In genomic region chr19:12331211-12331941, GRCh38 we compare ENCODE assay signal across 9 cellular contexts. TPM values are rescaled to one million over a fixed set of nuclear protein-coding genes. Genes with fewer than 3 reads are reported as not detected.
DNase-seq lines count a peak whose midpoint lies in the region; ATAC-seq and TF ChIP-seq lines count a peak whose summit lies in the region.
"Had no signal": no experiment of that assay in that cellular context is flagged by ENCODE, and none has a peak within 500 bp of the region (broad histone marks: within the 10 kb centered on the region; RNA-seq: fewer than 3 reads in every experiment).

No MANE protein-coding gene starts in this region.

- ATAC-seq in activated T-helper 17 cell treated with anti-CD3 and anti-CD28 coated beads, Interleukin-2, amount 50 U/mL, for 72 hours (replicated peaks): peak; percentile 85
- ATAC-seq in GM18511 (IDR thresholded peaks at IDR 0.05; ENCODE audit: unreplicated experiment): no peak

- no peaks in the 10 kb centered on the region for H3K27me3 ChIP-seq in DOHH2 (ENCODE audit: control insufficient read depth, low read length)
- H3K27me3 ChIP-seq in Loucy (ENCODE audit: insufficient read depth, low read length, poor library complexity, severe bottlenecking): no peaks in the 10 kb centered on the region
- peaks cover 7% of the 10 kb centered on the region for H3K27me3 ChIP-seq in endodermal cell (ENCODE audit: control insufficient read depth, insufficient read depth, low read length, poor library complexity, severe bottlenecking)
- H3K27me3 ChIP-seq in BE2C: no peaks in the 10 kb centered on the region

- DNase-seq in neural crest cell (ENCODE audit: low read depth, low spot score) (no peak), endodermal cell (no peak), NCI-H1092 (lab: John Stamatoyannopoulos, UW) (no peak), BE2C (no peak)
- DNase-seq: NCI-H2029 treated with DMSO at 0.1 percent for 48 hours had no signal

- H3K79me2 ChIP-seq in DOHH2 (ENCODE audit: control insufficient read depth, low read length) (no peaks in the 10 kb centered on the region), Loucy (ENCODE audit: insufficient read depth, low read length) (no peaks in the 10 kb centered on the region)

- no peaks in the 10 kb centered on the region for H3K9me3 Mint-ChIP-seq in activated T-helper 17 cell treated with anti-CD3 and anti-CD28 coated beads, Interleukin-2, amount 50 U/mL, for 72 hours
- no peaks in the 10 kb centered on the region for H3K9me3 Mint-ChIP-seq in neural crest cell
- peaks cover 5% of the 10 kb centered on the region for H3K9me3 Mint-ChIP-seq in endodermal cell

- peaks cover 29% of the 10 kb centered on the region for H3K4me1 Mint-ChIP-seq in activated T-helper 17 cell treated with anti-CD3 and anti-CD28 coated beads, Interleukin-2, amount 50 U/mL, for 72 hours
- H3K4me1 Mint-ChIP-seq in neural crest cell: peaks cover 15% of the 10 kb centered on the region
- H3K4me1 Mint-ChIP-seq in endodermal cell: peaks cover 9% of the 10 kb centered on the region

- peak overlapping the region; percentile 95 for H3K4me3 Mint-ChIP-seq in activated T-helper 17 cell treated with anti-CD3 and anti-CD28 coated beads, Interleukin-2, amount 50 U/mL, for 72 hours
- H3K4me3 Mint-ChIP-seq in neural crest cell: peak overlapping the region; percentile 70
- no peak overlapping the region for H3K4me3 Mint-ChIP-seq in endodermal cell

- H3K27ac ChIP-seq in DOHH2 (ENCODE audit: low read depth, low read length) (no peak overlapping the region), endodermal cell (ENCODE audit: low read depth, low read length) (no peak overlapping the region)

- H3K9me3 ChIP-seq in DOHH2 (ENCODE audit: control insufficient read depth, insufficient read depth, low read length) (no peaks in the 10 kb centered on the region), Loucy (ENCODE audit: insufficient read depth, low read depth, low read length) (no peaks in the 10 kb centered on the region), endodermal cell (ENCODE audit: control insufficient read depth, low read length) (no peaks in the 10 kb centered on the region), BE2C (no peaks in the 10 kb centered on the region)

- H3K36me3 Mint-ChIP-seq in activated T-helper 17 cell treated with anti-CD3 and anti-CD28 coated beads, Interleukin-2, amount 50 U/mL, for 72 hours (ENCODE audit: low read depth): peaks cover 12% of the 10 kb centered on the region
- H3K36me3 Mint-ChIP-seq in neural crest cell (ENCODE audit: low read depth) (no peaks in the 10 kb centered on the region), endodermal cell (ENCODE audit: low read depth) (no peaks in the 10 kb centered on the region)

- H3K36me3 ChIP-seq in DOHH2 (ENCODE audit: control insufficient read depth, low read length): no peaks in the 10 kb centered on the region
- H3K36me3 ChIP-seq in Loucy (ENCODE audit: insufficient read depth, low read length): no peaks in the 10 kb centered on the region
- H3K36me3 ChIP-seq in endodermal cell (ENCODE audit: control insufficient read depth, insufficient read depth, low read length): no peaks in the 10 kb centered on the region
- no peaks in the 10 kb centered on the region for H3K36me3 ChIP-seq in BE2C

- no peaks in the 10 kb centered on the region for H3F3A ChIP-seq in DOHH2 (ENCODE audit: control insufficient read depth, insufficient read depth)
- H3F3A ChIP-seq in Loucy (ENCODE audit: low read depth): no peaks in the 10 kb centered on the region

- peak overlapping the region; percentile 73 for H3K4me2 ChIP-seq in DOHH2 (ENCODE audit: low read length)
- H3K4me2 ChIP-seq in Loucy (ENCODE audit: low read depth, low read length, poor library complexity, severe bottlenecking): peak overlapping the region; percentile 90

- H3K9me2 ChIP-seq in DOHH2 (replicated peaks; ENCODE audit: control insufficient read depth, low read length): no peaks in the 10 kb centered on the region
- no peaks in the 10 kb centered on the region for H3K9me2 ChIP-seq in Loucy (replicated peaks; ENCODE audit: low read depth, low read length)

- no peaks in the 10 kb centered on the region for H3K27me3 Mint-ChIP-seq in activated T-helper 17 cell treated with anti-CD3 and anti-CD28 coated beads, Interleukin-2, amount 50 U/mL, for 72 hours
- H3K27me3 Mint-ChIP-seq in neural crest cell (ENCODE audit: low read depth) (peaks cover 7% of the 10 kb centered on the region), endodermal cell (ENCODE audit: insufficient read depth) (peaks cover 8% of the 10 kb centered on the region)

- no peak overlapping the region for H3K9ac ChIP-seq in Loucy (ENCODE audit: low read depth, low read length, poor library complexity, severe bottlenecking)
- H3K9ac ChIP-seq in endodermal cell (ENCODE audit: extremely low read depth, low read length, poor library complexity, severe bottlenecking): no peak overlapping the region

- peaks cover 27% of the 10 kb centered on the region for H3K4me1 ChIP-seq in DOHH2 (ENCODE audit: control insufficient read depth, low read length)
- H3K4me1 ChIP-seq in Loucy (ENCODE audit: insufficient read depth, low read length, poor library complexity, severe bottlenecking): peaks cover 15% of the 10 kb centered on the region
- H3K4me1 ChIP-seq in endodermal cell (ENCODE audit: control insufficient read depth, insufficient read depth, low read length): peaks cover 4% of the 10 kb centered on the region
- no peaks in the 10 kb centered on the region for H3K4me1 ChIP-seq in BE2C

- 84% methylated on average over 4 of the region's 4 CpGs; no CpG with 5 or more reads in 1 of the 2 experiments for WGBS in endodermal cell (ENCODE audit: insufficient coverage in 1 of 2, insufficient read length in 1 of 2), 2 experiments

- TF ChIP-seq CTCF in DOHH2 (IDR thresholded peaks at IDR 0.05; ENCODE audit: low read depth, low read length, poor library complexity, severe bottlenecking) (no peak), Loucy (conservative IDR thresholded peaks at IDR 0.05; ENCODE audit: low read length) (no peak), neural crest cell (conservative IDR thresholded peaks at IDR 0.05) (no peak), endodermal cell (conservative IDR thresholded peaks at IDR 0.05) (no peak), BE2C (IDR thresholded peaks at IDR 0.05; ENCODE audit: low read depth, low read length) (no peak)

- H2AFZ ChIP-seq in Loucy (ENCODE audit: low read length): no peak overlapping the region

- peak overlapping the region; percentile 94 for H3K27ac Mint-ChIP-seq in activated T-helper 17 cell treated with anti-CD3 and anti-CD28 coated beads, Interleukin-2, amount 50 U/mL, for 72 hours
- H3K27ac Mint-ChIP-seq in neural crest cell (ENCODE audit: unreplicated experiment) (no peak overlapping the region), endodermal cell (no peak overlapping the region)

- H4K20me1 ChIP-seq in DOHH2 (ENCODE audit: control insufficient read depth, insufficient read depth, low read depth, low read length) (no peaks in the 10 kb centered on the region), Loucy (ENCODE audit: insufficient read depth, low read length, poor library complexity, severe bottlenecking) (no peaks in the 10 kb centered on the region)

- peak overlapping the region; percentile 78 for H3K4me3 ChIP-seq in DOHH2 (ENCODE audit: low read length)
- no peak overlapping the region for H3K4me3 ChIP-seq in Loucy (ENCODE audit: low read length, poor library complexity, severe bottlenecking)
- H3K4me3 ChIP-seq in endodermal cell (ENCODE audit: low read length): no peak overlapping the region
- no peak overlapping the region for H3K4me3 ChIP-seq in BE2C (ENCODE audit: low read depth, low read length)

RNA-seq across cellular contexts. Expression of gene ZNF563, which starts 2.1 kb away (rescaled TPM):
- total RNA-seq in activated T-helper 17 cell treated with anti-CD3 and anti-CD28 coated beads, Interleukin-2, amount 50 U/mL, for 72 hours: 10 to 100 TPM in 1 of 2 donors, 1 to 10 TPM in 1; 1.4 to 11.1 TPM
- total RNA-seq in neural crest cell: 1.6 and 2.4 TPM in 2 replicates
- 1 to 10 TPM; 2.2 to 3.1 TPM for total RNA-seq in endodermal cell
- polyA plus RNA-seq in endodermal cell (2013, experiment 1 of 2): 1.7 TPM
- polyA plus RNA-seq in endodermal cell (2013, experiment 2 of 2): 1.3 TPM
- 0.48 TPM for polyA plus RNA-seq in BE2C (2012; ENCODE audit: insufficient read depth, insufficient read length, low read depth)

RNA-seq across cellular contexts. Expression of gene ZNF442, which starts 34.1 kb away (rescaled TPM):
- under 1 TPM; 0.56 to 0.61 TPM for total RNA-seq in activated T-helper 17 cell treated with anti-CD3 and anti-CD28 coated beads, Interleukin-2, amount 50 U/mL, for 72 hours
- total RNA-seq in neural crest cell (5.6 and 6.8 TPM in 2 replicates), endodermal cell (1 to 10 TPM; 2.7 to 3.5 TPM)
- polyA plus RNA-seq in endodermal cell (2013, experiment 1 of 2): 2.5 TPM
- 2.4 TPM for polyA plus RNA-seq in endodermal cell (2013, experiment 2 of 2)
- 0.39 TPM for polyA plus RNA-seq in BE2C (2012; ENCODE audit: insufficient read depth, insufficient read length, low read depth)

RNA-seq across cellular contexts. Expression of gene ZNF44, which starts 36.7 kb away (rescaled TPM):
- 10 to 100 TPM in 1 of 2 donors, 1 to 10 TPM in 1; 6.6 to 10.1 TPM for total RNA-seq in activated T-helper 17 cell treated with anti-CD3 and anti-CD28 coated beads, Interleukin-2, amount 50 U/mL, for 72 hours
- total RNA-seq in neural crest cell: 5.5 and 5.8 TPM in 2 replicates
- 1 to 10 TPM; 9.5 TPM for total RNA-seq in endodermal cell
- 5.7 TPM for polyA plus RNA-seq in endodermal cell (2013, experiment 1 of 2)
- polyA plus RNA-seq in endodermal cell (2013, experiment 2 of 2): 5.1 TPM
- polyA plus RNA-seq in BE2C (2012; ENCODE audit: insufficient read depth, insufficient read length, low read depth): 3.8 TPM
